Comparison of ENCODE assay signal across 8 cellular contexts in the genomic region with DNA sequence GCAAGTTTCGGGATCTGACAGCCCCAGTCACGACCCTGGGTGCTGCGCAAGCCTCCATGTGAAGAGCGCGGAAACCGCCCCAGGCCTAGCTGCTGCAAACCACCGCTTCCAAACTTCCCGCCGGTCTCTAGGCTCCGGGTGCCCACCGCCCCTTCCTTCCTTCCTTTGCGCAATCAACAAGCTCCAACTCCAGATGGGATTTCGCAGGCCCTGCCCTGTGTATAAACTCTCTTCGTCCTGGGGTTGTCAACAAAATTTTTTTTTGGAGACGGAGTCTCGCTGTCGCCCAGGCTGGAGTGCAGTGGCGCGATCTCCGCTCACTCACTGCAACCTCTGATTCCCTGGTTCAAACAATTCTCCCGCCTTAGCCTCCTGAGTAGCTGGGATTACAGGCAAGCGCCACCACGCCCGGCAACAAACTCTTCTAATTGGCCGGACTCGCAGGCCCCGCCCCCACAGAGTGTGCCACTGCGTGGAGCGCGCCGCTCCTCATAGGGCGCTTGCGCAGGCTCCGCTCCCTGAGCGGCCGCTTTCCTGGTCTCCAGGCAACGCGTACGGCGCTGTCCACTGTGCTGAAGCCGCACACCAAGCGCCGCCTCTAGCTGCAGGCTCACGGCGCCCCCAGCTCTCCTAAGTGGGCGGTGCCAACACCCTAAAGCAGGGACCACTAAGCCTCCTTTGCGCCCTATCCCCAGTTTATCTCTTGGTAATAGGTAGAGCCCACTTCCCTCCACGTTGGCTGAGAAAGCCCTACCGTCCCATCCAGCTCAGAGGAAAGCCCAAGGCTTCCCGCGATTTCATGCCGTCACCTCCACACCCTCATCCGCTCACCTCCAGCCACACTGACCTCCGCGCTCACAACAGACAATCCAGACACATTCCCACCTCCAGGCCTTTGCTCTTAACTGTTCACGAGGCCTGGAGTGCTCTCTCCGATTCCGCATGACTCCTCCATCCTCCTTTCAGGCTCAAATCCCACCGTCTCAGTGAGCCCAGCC. TPM values are rescaled to one million over a fixed set of nuclear protein-coding genes. Genes with fewer than 3 reads are reported as not detected.
DNase-seq lines count a peak whose midpoint lies in the region; ATAC-seq, FAIRE-seq and TF ChIP-seq lines count a peak whose summit lies in the region.

No MANE protein-coding gene starts in this region.

- DNase-seq in GM04503 (ENCODE audit: low read depth) (peak; percentile 55), NCI-H2227 treated with DMSO at 0.1 percent for 48 hours (lab: John Stamatoyannopoulos, UW) (peak; percentile 91), bronchial epithelial cell (ENCODE audit: low read depth) (peak; percentile 85), iPS-NIHi7 (ENCODE audit: extremely low spot score) (peak; percentile 98)
- DNase-seq in activated CD4-positive, CD25-positive, alpha-beta regulatory T cell (lab: John Stamatoyannopoulos, UW) = peak; percentile 67 to 76 (median 70)
- DNase-seq in stimulated activated CD4-positive, alpha-beta T cell treated with anti-CD3 and anti-CD28 coated beads, Interleukin-12 subunit alpha, Interleukin-12 subunit beta, amount 100 ng/mL, for 24 hours (ENCODE audit: low read depth in 2 of 2) = peak; percentile 77 to 87

- H3K36me3 ChIP-seq in bronchial epithelial cell (ENCODE audit: control insufficient read depth, insufficient read depth, low read length) = peaks cover 7% of the 10 kb centered on the region

- no peak overlapping the region for H3K4me3 ChIP-seq in bronchial epithelial cell (ENCODE audit: low read depth, low read length)

- ATAC-seq in HG03066 (IDR thresholded peaks at IDR 0.05; ENCODE audit: low read depth, unreplicated experiment) (peak; percentile 68), HG03196 (IDR thresholded peaks at IDR 0.05; ENCODE audit: unreplicated experiment) (no peak)

- H3K27me3 ChIP-seq in bronchial epithelial cell (ENCODE audit: control insufficient read depth, insufficient read depth, low read length) = no peaks in the 10 kb centered on the region

- FAIRE-seq in bronchial epithelial cell (lab: Jason Lieb, UNC) = no peak

- TF ChIP-seq CTCF in bronchial epithelial cell (IDR thresholded peaks at IDR 0.05; ENCODE audit: insufficient read depth, low read length, severe bottlenecking) = no peak

RNA-seq across cellular contexts. Expression of gene QTRT1, which starts 5.5 kb away (rescaled TPM):
- 18.8 and 32.9 TPM in 2 replicates for total RNA-seq in bronchial epithelial cell

RNA-seq across cellular contexts. Expression of gene DNM2, which starts 22.2 kb away (rescaled TPM):
- 68.4 and 89.7 TPM in 2 replicates for total RNA-seq in bronchial epithelial cell

RNA-seq across cellular contexts. Expression of gene ILF3, which starts 41.6 kb away (rescaled TPM):
- 85.8 and 97.4 TPM in 2 replicates for total RNA-seq in bronchial epithelial cell
